ENCODE assay signal across 1 cellular context in the genomic region with DNA sequence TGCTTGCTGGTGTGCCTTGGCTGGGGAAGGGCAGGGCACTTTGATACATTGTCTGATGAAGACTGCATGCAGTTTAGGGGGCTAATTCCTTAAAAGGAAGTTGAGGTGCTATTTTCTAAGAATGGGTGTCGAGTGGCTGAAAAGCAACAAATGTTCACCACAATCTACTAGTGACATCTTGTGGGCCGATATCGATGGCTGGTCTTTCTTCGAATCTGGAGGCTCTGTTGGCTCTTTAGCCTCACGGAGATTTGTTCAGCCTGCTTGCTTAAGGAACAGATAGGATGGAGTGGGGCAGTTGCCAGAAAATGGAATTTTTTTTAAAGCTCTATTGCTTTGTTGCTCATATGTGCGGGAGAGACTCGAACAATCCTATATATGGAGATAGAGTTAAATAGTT.
TF ChIP-seq lines count a peak whose summit lies in the region.

No MANE protein-coding gene starts in this region.

TF ChIP-seq in GM23338, 12 proteins besides CTCF, POLR2A, EP300 and RAD21 (continued from another document):
- TF ChIP-seq, protein P1, sequence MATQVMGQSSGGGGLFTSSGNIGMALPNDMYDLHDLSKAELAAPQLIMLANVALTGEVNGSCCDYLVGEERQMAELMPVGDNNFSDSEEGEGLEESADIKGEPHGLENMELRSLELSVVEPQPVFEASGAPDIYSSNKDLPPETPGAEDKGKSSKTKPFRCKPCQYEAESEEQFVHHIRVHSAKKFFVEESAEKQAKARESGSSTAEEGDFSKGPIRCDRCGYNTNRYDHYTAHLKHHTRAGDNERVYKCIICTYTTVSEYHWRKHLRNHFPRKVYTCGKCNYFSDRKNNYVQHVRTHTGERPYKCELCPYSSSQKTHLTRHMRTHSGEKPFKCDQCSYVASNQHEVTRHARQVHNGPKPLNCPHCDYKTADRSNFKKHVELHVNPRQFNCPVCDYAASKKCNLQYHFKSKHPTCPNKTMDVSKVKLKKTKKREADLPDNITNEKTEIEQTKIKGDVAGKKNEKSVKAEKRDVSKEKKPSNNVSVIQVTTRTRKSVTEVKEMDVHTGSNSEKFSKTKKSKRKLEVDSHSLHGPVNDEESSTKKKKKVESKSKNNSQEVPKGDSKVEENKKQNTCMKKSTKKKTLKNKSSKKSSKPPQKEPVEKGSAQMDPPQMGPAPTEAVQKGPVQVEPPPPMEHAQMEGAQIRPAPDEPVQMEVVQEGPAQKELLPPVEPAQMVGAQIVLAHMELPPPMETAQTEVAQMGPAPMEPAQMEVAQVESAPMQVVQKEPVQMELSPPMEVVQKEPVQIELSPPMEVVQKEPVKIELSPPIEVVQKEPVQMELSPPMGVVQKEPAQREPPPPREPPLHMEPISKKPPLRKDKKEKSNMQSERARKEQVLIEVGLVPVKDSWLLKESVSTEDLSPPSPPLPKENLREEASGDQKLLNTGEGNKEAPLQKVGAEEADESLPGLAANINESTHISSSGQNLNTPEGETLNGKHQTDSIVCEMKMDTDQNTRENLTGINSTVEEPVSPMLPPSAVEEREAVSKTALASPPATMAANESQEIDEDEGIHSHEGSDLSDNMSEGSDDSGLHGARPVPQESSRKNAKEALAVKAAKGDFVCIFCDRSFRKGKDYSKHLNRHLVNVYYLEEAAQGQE (IDR thresholded peaks at IDR 0.05; ENCODE audit: unreplicated experiment), result no peak
- no peak for TF ChIP-seq ZNF114 (CRISPR knock-in tag; IDR thresholded peaks at IDR 0.05)
- TF ChIP-seq POLR2AphosphoS5 (IDR thresholded peaks at IDR 0.05; ENCODE audit: low read depth), result no peak
- TF ChIP-seq, protein P2, sequence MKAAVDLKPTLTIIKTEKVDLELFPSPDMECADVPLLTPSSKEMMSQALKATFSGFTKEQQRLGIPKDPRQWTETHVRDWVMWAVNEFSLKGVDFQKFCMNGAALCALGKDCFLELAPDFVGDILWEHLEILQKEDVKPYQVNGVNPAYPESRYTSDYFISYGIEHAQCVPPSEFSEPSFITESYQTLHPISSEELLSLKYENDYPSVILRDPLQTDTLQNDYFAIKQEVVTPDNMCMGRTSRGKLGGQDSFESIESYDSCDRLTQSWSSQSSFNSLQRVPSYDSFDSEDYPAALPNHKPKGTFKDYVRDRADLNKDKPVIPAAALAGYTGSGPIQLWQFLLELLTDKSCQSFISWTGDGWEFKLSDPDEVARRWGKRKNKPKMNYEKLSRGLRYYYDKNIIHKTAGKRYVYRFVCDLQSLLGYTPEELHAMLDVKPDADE (IDR thresholded peaks at IDR 0.05), result no peak
- TF ChIP-seq EZH2phosphoT487 (IDR thresholded peaks at IDR 0.05; ENCODE audit: unreplicated experiment), result no peak
- no peak for TF ChIP-seq ZNF331 (CRISPR knock-in tag; IDR thresholded peaks at IDR 0.05; ENCODE audit: low read depth)
- TF ChIP-seq STAT1 (IDR thresholded peaks at IDR 0.05; ENCODE audit: unreplicated experiment), result no peak
